Comparison of ENCODE assay signal across 8 cellular contexts in genomic region chr18:9043581-9043980, GRCh38.
"Had no signal": no experiment of that assay in that cellular context is flagged by ENCODE, and none has a peak within 500 bp of the region (broad histone marks: within the 10 kb centered on the region; RNA-seq: fewer than 3 reads in every experiment).

No MANE protein-coding gene starts in this region.

- DNase-seq: GDM1, GF-D8 had no signal

- H3K4me3 ChIP-seq: GM12878 had no signal

- FAIRE-seq: G401.6, GM12878, GM12891, GM12892, GM18507, GM19239 had no signal

- ATAC-seq: GM12878 had no signal
